ENCODE assay signal across 1 cellular context in the genomic region with DNA sequence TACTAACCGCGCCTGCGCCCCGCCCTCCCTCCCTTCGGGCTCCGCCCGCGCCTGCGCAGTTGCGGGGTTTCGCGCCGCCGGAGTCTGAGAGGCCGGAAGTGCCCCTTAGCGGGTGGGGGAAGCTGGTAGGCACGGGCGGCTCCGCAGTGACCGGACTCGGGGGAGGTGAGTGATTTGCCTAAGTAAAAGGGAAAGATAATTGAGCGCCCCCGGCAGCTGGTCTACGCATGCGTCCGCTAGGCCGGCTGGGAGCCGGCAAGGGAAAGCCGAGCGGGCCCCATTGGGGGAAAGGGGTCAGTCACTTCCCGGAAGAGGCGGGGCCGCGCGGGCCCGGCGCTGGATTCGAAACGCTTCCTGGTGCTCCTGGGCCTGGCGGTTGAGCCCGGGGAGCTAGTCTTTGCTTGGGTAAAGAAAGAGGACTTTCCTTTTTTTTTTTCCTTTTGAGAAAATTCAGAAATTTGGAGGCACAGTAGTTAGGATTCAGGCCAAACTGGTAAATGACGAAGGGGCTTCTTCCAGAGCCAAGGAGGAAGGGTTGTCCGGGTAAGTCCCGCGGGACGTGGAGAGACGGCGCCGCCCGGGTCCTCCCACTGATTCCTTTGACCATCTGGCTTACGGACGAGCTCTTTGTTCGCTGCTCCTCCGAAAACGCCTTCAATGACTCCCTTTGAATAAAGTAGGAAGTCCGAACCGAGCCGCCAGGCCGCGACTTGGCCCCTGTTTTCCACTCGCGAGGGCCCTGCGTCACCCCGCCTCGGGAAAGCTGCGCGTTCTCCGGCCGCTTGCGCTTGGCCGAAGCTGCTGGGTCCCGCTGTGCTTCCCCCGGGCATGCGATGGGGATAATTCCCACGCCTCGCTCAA.
TF ChIP-seq lines count a peak whose summit lies in the region.

A gene with protein sequence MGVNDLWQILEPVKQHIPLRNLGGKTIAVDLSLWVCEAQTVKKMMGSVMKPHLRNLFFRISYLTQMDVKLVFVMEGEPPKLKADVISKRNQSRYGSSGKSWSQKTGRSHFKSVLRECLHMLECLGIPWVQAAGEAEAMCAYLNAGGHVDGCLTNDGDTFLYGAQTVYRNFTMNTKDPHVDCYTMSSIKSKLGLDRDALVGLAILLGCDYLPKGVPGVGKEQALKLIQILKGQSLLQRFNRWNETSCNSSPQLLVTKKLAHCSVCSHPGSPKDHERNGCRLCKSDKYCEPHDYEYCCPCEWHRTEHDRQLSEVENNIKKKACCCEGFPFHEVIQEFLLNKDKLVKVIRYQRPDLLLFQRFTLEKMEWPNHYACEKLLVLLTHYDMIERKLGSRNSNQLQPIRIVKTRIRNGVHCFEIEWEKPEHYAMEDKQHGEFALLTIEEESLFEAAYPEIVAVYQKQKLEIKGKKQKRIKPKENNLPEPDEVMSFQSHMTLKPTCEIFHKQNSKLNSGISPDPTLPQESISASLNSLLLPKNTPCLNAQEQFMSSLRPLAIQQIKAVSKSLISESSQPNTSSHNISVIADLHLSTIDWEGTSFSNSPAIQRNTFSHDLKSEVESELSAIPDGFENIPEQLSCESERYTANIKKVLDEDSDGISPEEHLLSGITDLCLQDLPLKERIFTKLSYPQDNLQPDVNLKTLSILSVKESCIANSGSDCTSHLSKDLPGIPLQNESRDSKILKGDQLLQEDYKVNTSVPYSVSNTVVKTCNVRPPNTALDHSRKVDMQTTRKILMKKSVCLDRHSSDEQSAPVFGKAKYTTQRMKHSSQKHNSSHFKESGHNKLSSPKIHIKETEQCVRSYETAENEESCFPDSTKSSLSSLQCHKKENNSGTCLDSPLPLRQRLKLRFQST (plus strand): TSS at position 336 of the 861 bp plus-strand sequence. CDS start 5,806 bp downstream, outside the sequence.
A gene with protein sequence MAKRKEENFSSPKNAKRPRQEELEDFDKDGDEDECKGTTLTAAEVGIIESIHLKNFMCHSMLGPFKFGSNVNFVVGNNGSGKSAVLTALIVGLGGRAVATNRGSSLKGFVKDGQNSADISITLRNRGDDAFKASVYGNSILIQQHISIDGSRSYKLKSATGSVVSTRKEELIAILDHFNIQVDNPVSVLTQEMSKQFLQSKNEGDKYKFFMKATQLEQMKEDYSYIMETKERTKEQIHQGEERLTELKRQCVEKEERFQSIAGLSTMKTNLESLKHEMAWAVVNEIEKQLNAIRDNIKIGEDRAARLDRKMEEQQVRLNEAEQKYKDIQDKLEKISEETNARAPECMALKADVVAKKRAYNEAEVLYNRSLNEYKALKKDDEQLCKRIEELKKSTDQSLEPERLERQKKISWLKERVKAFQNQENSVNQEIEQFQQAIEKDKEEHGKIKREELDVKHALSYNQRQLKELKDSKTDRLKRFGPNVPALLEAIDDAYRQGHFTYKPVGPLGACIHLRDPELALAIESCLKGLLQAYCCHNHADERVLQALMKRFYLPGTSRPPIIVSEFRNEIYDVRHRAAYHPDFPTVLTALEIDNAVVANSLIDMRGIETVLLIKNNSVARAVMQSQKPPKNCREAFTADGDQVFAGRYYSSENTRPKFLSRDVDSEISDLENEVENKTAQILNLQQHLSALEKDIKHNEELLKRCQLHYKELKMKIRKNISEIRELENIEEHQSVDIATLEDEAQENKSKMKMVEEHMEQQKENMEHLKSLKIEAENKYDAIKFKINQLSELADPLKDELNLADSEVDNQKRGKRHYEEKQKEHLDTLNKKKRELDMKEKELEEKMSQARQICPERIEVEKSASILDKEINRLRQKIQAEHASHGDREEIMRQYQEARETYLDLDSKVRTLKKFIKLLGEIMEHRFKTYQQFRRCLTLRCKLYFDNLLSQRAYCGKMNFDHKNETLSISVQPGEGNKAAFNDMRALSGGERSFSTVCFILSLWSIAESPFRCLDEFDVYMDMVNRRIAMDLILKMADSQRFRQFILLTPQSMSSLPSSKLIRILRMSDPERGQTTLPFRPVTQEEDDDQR (minus strand): TSS at position 8 of the 861 bp plus-strand sequence. CDS start 7,864 bp downstream, outside the sequence.

TF ChIP-seq in K562, 482 proteins besides CTCF, POLR2A, EP300 and RAD21 (continues in another document):
- TF ChIP-seq ZNF583 (CRISPR knock-in tag; IDR thresholded peaks at IDR 0.05) (no peak), POLR2AphosphoS5 (IDR thresholded peaks at IDR 0.05; ENCODE audit: control insufficient read depth, insufficient read depth, low read depth, low read length) (peak; percentile 56), TAF1 (IDR thresholded peaks at IDR 0.05; ENCODE audit: control insufficient read depth, extremely low read depth, insufficient read depth, low read length, severe bottlenecking) (peak; percentile 63), KDM2B (CRISPR knock-in tag; IDR thresholded peaks at IDR 0.05) (no peak), POLR2B (IDR thresholded peaks at IDR 0.05; ENCODE audit: low read depth, partially characterized antibody) (peak; percentile 20), ZC3H8 (IDR thresholded peaks at IDR 0.05) (no peak), NFE2 (IDR thresholded peaks at IDR 0.05; ENCODE audit: low read depth) (no peak), YBX1 (IDR thresholded peaks at IDR 0.05) (no peak), ZBTB8A (IDR thresholded peaks at IDR 0.05; ENCODE audit: partially characterized antibody) (no peak), MTA2 (IDR thresholded peaks at IDR 0.05; ENCODE audit: low read depth) (no peak), SRSF1 (IDR thresholded peaks at IDR 0.05; ENCODE audit: low read depth, low read length) (no peak), FOXM1 (IDR thresholded peaks at IDR 0.05; ENCODE audit: low read depth) (peak; percentile 36), FOXM1 (CRISPR knock-in tag; IDR thresholded peaks at IDR 0.05; ENCODE audit: low read depth) (no peak), NUFIP1 (IDR thresholded peaks at IDR 0.05; ENCODE audit: partially characterized antibody) (no peak), MBD2 (IDR thresholded peaks at IDR 0.05; ENCODE audit: borderline replicate concordance, low read depth) (no peak; the same call in none of the 2 replicates), FOS (IDR thresholded peaks at IDR 0.05; ENCODE audit: extremely low read depth, insufficient read length) (no peak), EHMT2 (IDR thresholded peaks at IDR 0.05) (no peak), CAMTA2 (CRISPR knock-in tag; conservative IDR thresholded peaks at IDR 0.05) (no peak), SETDB1 (IDR thresholded peaks at IDR 0.05; ENCODE audit: low read length) (no peak), ELF1 (tag; IDR thresholded peaks at IDR 0.05) (peak; percentile 95), KAT2B (IDR thresholded peaks at IDR 0.05; ENCODE audit: low read depth, low read length) (no peak), NFIX (CRISPR knock-in tag; IDR thresholded peaks at IDR 0.05; ENCODE audit: low read depth) (no peak), ZSCAN32 (CRISPR knock-in tag; IDR thresholded peaks at IDR 0.05) (no peak), RBM14 (IDR thresholded peaks at IDR 0.05; ENCODE audit: borderline replicate concordance, insufficient read depth, low read depth, low read length) (no peak), RAD51 (IDR thresholded peaks at IDR 0.05; ENCODE audit: borderline replicate concordance, low read depth) (no peak), ZNF12 (CRISPR knock-in tag; IDR thresholded peaks at IDR 0.05) (no peak), RFX1 (IDR thresholded peaks at IDR 0.05) (no peak), ZBTB17 (CRISPR knock-in tag; IDR thresholded peaks at IDR 0.05) (no peak), ZNF77 (CRISPR knock-in tag; IDR thresholded peaks at IDR 0.05) (no peak), TAL1 (IDR thresholded peaks at IDR 0.05) (no peak), ATF7 (IDR thresholded peaks at IDR 0.05) (0 out of 2 replicates have a peak, but pooled peaks have one; percentile 11), EZH2 (IDR thresholded peaks at IDR 0.05; ENCODE audit: borderline replicate concordance, low read depth, low read length) (no peak), PCBP1 (IDR thresholded peaks at IDR 0.05; ENCODE audit: low read depth, low read length, poor library complexity, severe bottlenecking) (no peak), BRD9 (IDR thresholded peaks at IDR 0.05; ENCODE audit: low read depth, partially characterized antibody) (no peak)
- TF ChIP-seq, protein P1, sequence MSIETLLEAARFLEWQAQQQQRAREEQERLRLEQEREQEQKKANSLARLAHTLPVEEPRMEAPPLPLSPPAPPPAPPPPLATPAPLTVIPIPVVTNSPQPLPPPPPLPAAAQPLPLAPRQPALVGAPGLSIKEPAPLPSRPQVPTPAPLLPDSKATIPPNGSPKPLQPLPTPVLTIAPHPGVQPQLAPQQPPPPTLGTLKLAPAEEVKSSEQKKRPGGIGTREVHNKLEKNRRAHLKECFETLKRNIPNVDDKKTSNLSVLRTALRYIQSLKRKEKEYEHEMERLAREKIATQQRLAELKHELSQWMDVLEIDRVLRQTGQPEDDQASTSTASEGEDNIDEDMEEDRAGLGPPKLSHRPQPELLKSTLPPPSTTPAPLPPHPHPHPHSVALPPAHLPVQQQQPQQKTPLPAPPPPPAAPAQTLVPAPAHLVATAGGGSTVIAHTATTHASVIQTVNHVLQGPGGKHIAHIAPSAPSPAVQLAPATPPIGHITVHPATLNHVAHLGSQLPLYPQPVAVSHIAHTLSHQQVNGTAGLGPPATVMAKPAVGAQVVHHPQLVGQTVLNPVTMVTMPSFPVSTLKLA (conservative IDR thresholded peaks at IDR 0.05), result peak; percentile 49 to 73; a peak in 2 of 4 replicates
- TF ChIP-seq, protein P2, sequence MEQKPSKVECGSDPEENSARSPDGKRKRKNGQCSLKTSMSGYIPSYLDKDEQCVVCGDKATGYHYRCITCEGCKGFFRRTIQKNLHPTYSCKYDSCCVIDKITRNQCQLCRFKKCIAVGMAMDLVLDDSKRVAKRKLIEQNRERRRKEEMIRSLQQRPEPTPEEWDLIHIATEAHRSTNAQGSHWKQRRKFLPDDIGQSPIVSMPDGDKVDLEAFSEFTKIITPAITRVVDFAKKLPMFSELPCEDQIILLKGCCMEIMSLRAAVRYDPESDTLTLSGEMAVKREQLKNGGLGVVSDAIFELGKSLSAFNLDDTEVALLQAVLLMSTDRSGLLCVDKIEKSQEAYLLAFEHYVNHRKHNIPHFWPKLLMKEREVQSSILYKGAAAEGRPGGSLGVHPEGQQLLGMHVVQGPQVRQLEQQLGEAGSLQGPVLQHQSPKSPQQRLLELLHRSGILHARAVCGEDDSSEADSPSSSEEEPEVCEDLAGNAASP (IDR thresholded peaks at IDR 0.05), result no peak
- TF ChIP-seq, protein P3, sequence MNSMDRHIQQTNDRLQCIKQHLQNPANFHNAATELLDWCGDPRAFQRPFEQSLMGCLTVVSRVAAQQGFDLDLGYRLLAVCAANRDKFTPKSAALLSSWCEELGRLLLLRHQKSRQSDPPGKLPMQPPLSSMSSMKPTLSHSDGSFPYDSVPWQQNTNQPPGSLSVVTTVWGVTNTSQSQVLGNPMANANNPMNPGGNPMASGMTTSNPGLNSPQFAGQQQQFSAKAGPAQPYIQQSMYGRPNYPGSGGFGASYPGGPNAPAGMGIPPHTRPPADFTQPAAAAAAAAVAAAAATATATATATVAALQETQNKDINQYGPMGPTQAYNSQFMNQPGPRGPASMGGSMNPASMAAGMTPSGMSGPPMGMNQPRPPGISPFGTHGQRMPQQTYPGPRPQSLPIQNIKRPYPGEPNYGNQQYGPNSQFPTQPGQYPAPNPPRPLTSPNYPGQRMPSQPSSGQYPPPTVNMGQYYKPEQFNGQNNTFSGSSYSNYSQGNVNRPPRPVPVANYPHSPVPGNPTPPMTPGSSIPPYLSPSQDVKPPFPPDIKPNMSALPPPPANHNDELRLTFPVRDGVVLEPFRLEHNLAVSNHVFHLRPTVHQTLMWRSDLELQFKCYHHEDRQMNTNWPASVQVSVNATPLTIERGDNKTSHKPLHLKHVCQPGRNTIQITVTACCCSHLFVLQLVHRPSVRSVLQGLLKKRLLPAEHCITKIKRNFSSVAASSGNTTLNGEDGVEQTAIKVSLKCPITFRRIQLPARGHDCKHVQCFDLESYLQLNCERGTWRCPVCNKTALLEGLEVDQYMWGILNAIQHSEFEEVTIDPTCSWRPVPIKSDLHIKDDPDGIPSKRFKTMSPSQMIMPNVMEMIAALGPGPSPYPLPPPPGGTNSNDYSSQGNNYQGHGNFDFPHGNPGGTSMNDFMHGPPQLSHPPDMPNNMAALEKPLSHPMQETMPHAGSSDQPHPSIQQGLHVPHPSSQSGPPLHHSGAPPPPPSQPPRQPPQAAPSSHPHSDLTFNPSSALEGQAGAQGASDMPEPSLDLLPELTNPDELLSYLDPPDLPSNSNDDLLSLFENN (IDR thresholded peaks at IDR 0.05; ENCODE audit: low read depth in 2 of 2, low read length in 2 of 2), result 0 out of 4 replicates have a peak, but pooled peaks of 1 of the 2 experiments have one; percentile 23
- TF ChIP-seq, protein P4, sequence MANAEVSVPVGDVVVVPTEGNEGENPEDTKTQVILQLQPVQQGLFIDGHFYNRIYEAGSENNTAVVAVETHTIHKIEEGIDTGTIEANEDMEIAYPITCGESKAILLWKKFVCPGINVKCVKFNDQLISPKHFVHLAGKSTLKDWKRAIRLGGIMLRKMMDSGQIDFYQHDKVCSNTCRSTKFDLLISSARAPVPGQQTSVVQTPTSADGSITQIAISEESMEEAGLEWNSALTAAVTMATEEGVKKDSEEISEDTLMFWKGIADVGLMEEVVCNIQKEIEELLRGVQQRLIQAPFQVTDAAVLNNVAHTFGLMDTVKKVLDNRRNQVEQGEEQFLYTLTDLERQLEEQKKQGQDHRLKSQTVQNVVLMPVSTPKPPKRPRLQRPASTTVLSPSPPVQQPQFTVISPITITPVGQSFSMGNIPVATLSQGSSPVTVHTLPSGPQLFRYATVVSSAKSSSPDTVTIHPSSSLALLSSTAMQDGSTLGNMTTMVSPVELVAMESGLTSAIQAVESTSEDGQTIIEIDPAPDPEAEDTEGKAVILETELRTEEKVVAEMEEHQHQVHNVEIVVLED (CRISPR knock-in tag; IDR thresholded peaks at IDR 0.05), result no peak
- TF ChIP-seq, protein P5, sequence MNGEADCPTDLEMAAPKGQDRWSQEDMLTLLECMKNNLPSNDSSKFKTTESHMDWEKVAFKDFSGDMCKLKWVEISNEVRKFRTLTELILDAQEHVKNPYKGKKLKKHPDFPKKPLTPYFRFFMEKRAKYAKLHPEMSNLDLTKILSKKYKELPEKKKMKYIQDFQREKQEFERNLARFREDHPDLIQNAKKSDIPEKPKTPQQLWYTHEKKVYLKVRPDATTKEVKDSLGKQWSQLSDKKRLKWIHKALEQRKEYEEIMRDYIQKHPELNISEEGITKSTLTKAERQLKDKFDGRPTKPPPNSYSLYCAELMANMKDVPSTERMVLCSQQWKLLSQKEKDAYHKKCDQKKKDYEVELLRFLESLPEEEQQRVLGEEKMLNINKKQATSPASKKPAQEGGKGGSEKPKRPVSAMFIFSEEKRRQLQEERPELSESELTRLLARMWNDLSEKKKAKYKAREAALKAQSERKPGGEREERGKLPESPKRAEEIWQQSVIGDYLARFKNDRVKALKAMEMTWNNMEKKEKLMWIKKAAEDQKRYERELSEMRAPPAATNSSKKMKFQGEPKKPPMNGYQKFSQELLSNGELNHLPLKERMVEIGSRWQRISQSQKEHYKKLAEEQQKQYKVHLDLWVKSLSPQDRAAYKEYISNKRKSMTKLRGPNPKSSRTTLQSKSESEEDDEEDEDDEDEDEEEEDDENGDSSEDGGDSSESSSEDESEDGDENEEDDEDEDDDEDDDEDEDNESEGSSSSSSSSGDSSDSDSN (IDR thresholded peaks at IDR 0.05; ENCODE audit: borderline replicate concordance in 1 of 2, low read depth in 2 of 2, low read length in 2 of 2), result no peak; a peak in 1 of 4 replicates
- TF ChIP-seq, protein P6, sequence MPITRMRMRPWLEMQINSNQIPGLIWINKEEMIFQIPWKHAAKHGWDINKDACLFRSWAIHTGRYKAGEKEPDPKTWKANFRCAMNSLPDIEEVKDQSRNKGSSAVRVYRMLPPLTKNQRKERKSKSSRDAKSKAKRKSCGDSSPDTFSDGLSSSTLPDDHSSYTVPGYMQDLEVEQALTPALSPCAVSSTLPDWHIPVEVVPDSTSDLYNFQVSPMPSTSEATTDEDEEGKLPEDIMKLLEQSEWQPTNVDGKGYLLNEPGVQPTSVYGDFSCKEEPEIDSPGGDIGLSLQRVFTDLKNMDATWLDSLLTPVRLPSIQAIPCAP (CRISPR knock-in tag; IDR thresholded peaks at IDR 0.05; ENCODE audit: borderline replicate concordance), result no peak
